12 cellular contexts compared by ENCODE assay signal in the genomic region with DNA sequence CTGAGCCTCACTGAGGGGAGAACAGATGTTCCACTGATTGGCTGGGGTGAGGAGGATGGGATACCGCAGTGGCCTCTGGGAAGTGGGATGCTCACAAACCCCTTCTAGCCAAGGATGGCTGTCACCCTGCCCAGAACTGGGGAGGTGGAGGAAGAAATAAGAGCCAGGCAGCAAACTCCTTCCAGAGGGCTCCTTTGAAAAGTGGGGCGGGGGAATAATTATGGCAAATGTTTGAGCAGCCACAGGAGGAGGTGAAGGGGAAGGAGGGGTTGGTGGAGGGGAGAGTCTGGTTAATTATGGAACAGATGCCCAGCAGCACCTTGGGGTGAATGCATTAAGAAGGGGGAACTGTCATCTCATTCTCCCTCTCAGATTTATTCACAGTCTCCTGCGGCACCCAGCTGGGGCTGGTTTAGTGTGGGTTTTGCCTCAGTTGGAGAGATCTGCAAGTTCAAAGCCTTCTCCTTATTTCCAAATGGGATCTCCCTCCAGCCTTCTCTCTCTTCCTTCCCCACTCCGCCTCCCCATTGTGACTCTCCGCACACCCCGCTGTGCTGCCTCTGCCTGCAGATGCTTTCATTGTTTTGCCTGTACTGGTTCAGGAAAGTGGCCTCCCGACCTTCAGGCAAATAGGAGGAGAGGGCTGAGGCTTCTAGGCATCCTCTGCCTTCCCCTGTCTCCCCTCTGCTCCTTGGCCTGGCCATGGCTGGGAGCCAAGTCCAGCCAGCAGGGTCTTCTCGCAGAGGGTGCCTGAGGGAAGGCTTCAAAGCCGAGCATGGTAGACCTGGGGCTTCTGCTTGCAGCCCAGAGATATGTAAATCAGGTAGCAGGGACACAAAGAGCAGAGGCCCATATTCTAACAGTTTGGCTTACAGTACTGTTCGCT.
DNase-seq lines count a peak whose midpoint lies in the region; ATAC-seq, FAIRE-seq and TF ChIP-seq lines count a peak whose summit lies in the region.
"Had no signal": no experiment of that assay in that cellular context is flagged by ENCODE, and none has a peak within 500 bp of the region (broad histone marks: within the 10 kb centered on the region; RNA-seq: fewer than 3 reads in every experiment).

No MANE protein-coding gene starts in this region.

- peak; percentile 85 for ATAC-seq in GM18502 (IDR thresholded peaks at IDR 0.05; ENCODE audit: poor library complexity, unreplicated experiment)
- ATAC-seq in GM21528 (IDR thresholded peaks at IDR 0.05; ENCODE audit: low FRiP score, unreplicated experiment) = peak; percentile 52
- peak; percentile 73 for ATAC-seq in HG03280 (IDR thresholded peaks at IDR 0.05; ENCODE audit: unreplicated experiment)
- ATAC-seq in GM12878 = peak; percentile 90

- POLR2A ChIA-PET in GM12878 (lab: Charles Lee) = interaction anchor here (1.5 kb wide), 1 partner anchor 24 kb away, joined by 5 read pairs; no protein-coding TSS in a partner anchor

- WGBS in GM12878 (ENCODE audit: insufficient coverage, insufficient replicate concordance, low lambda C conversion rate, missing lambda C conversion rate) = 50% methylated on average over 9 of the region's 10 CpGs

- peak overlapping the region; percentile 5 for H3K27ac ChIP-seq in GM12878 (ENCODE audit: control insufficient read depth, insufficient read depth)
- H3K27ac ChIP-seq: C4-2B, neutrophil, WERI-Rb-1 had no signal

- in situ Hi-C loops in GM12878 (cut with MboI) = loop anchor here (25.0 kb wide), 2 partner anchors 1258 to 1733 kb away; no protein-coding TSS in a partner anchor

- no TSS peak for BruUV-seq in GM12878 (replicated peaks; lab: Mats Ljungman, UMichigan)

- peaks cover 14% of the 10 kb centered on the region for H3K4me1 ChIP-seq in GM12878 (ENCODE audit: control insufficient read depth, insufficient read depth, low read length)

- H3K9me3 ChIP-seq in GM12878 (replicated peaks; ENCODE audit: control insufficient read depth, insufficient read depth, low read length) = no peaks in the 10 kb centered on the region
- H3K9me3 ChIP-seq: neutrophil had no signal

- no peak for TF ChIP-seq EP300 in GM12878 (IDR thresholded peaks at IDR 0.05; ENCODE audit: borderline replicate concordance in 1 of 2, control insufficient read depth in 1 of 2, low read depth in 2 of 2, low read length in 2 of 2)

- CTCF ChIA-PET in GM12878 (lab: Yijun Ruan, JAX) = interaction anchor here (0.6 to 2.0 kb wide), 4 partner anchors 10 to 1369 kb away, joined by 3 to 14 read pairs (median 6); no protein-coding TSS in a partner anchor

- SMC1A ChIA-PET in GM12878 (lab: Charles Lee; ENCODE audit: uncharacterized antibody, unreplicated experiment) = interaction anchor here (1.0 to 3.6 kb wide), 6 partner anchors 14 to 346 kb away, joined by 3 to 19 read pairs (median 5); no protein-coding TSS in a partner anchor

- intact Hi-C loops in GM12878 (cut with micrococcal nuclease; ENCODE audit: unreplicated experiment) = loop anchor here (10.0 kb wide), 1 partner anchor 740 kb away; no protein-coding TSS in a partner anchor

- H3K4me2 ChIP-seq in GM12878 (ENCODE audit: control insufficient read depth, insufficient read depth) = peak overlapping the region; percentile 12

- RAD21 ChIA-PET in GM12878 (lab: Charles Lee; ENCODE audit: unreplicated experiment) = interaction anchor here (0.7 to 1.4 kb wide), 4 partner anchors 14 to 634 kb away, joined by 3 to 7 read pairs (median 4); no protein-coding TSS in a partner anchor

- peak overlapping the region; percentile 35 for H2AFZ ChIP-seq in GM12878 (ENCODE audit: control insufficient read depth, low read depth, low read length)

- no peak overlapping the region for H3K4me3 ChIP-seq in GM12878

- TF ChIP-seq POLR2A in GM12878 (IDR thresholded peaks at IDR 0.05; ENCODE audit: low read depth, low read length) = peak; percentile 44

- H3K9ac ChIP-seq in GM12878 (ENCODE audit: control insufficient read depth, insufficient read depth, low read length) = no peak overlapping the region

- H3K27me3 ChIP-seq in GM12878 (replicated peaks in 1 of 2; ENCODE audit: control insufficient read depth in 2 of 2, insufficient read depth in 2 of 2, low read length in 1 of 2) = no peaks in the 10 kb centered on the region

- no peaks in the 10 kb centered on the region for H3K36me3 ChIP-seq in GM12878 (ENCODE audit: control insufficient read depth in 2 of 2, insufficient read depth in 2 of 2, low read length in 1 of 2)
- H3K36me3 ChIP-seq: neutrophil, WERI-Rb-1 had no signal

- no peak for TF ChIP-seq RAD21 in GM12878 (IDR thresholded peaks at IDR 0.05; ENCODE audit: insufficient read depth, low read depth, low read length)

- no peak for DNase-seq in GM12878 (ENCODE audit: low read depth, low spot score)
- DNase-seq in SK-N-DZ (ENCODE audit: low spot score) = no peak
- no peak for DNase-seq in activated T-cell treated with anti-CD3 and anti-CD28 coated beads, Interleukin-2, amount 50 U/mL, for 48 hours
- no peak for DNase-seq in stimulated activated CD4-positive, alpha-beta T cell treated with anti-CD3 and anti-CD28 coated beads, Interleukin-4, amount 100 ng/mL, for 24 hours
- no peak for DNase-seq in inferior parietal cortex (ENCODE audit: extremely low spot score)
- DNase-seq: NCI-H446 treated with DMSO at 0.1 percent for 48 hours, WERI-Rb-1 had no signal

- TF ChIP-seq CTCF in GM12878 (IDR thresholded peaks at IDR 0.05 in 2 of 3, conservative IDR thresholded peaks at IDR 0.05 in 1 of 3; ENCODE audit: control insufficient read depth in 2 of 3, extremely low read depth in 1 of 3, insufficient read depth in 1 of 3, low read depth in 3 of 3, low read length in 3 of 3) = no peak

- FAIRE-seq in GM12878 (lab: Jason Lieb, UNC) = peak; percentile 23

- H3K79me2 ChIP-seq in GM12878 (ENCODE audit: control insufficient read depth, insufficient read depth, low read length) = no peaks in the 10 kb centered on the region

- no peaks in the 10 kb centered on the region for H4K20me1 ChIP-seq in GM12878 (ENCODE audit: control insufficient read depth, insufficient read depth)

TF ChIP-seq in GM12878, 131 proteins besides CTCF, POLR2A, EP300 and RAD21:
- TF ChIP-seq SMC3 (IDR thresholded peaks at IDR 0.05; ENCODE audit: borderline replicate concordance, low read length) (0 out of 2 replicates have a peak, but pooled peaks have one; percentile 10), RCOR1 (conservative IDR thresholded peaks at IDR 0.05; ENCODE audit: low read depth, low read length) (no peak), TCF7 (IDR thresholded peaks at IDR 0.05; ENCODE audit: borderline replicate concordance) (no peak), POLR2AphosphoS2 (IDR thresholded peaks at IDR 0.05; ENCODE audit: low read depth, low read length) (no peak), POU2F2 (IDR thresholded peaks at IDR 0.05; ENCODE audit: borderline replicate concordance, low read depth, low read length) (peak; percentile 69; the same call in 2 of the 3 replicates), ZNF207 (IDR thresholded peaks at IDR 0.05; ENCODE audit: borderline replicate concordance) (no peak), TCF3 (IDR thresholded peaks at IDR 0.05; ENCODE audit: borderline replicate concordance, insufficient read depth, low read depth, low read length) (no peak), SMARCA5 (IDR thresholded peaks at IDR 0.05) (no peak), NFIC (IDR thresholded peaks at IDR 0.05; ENCODE audit: low read depth, low read length) (no peak)
- TF ChIP-seq, protein P1, sequence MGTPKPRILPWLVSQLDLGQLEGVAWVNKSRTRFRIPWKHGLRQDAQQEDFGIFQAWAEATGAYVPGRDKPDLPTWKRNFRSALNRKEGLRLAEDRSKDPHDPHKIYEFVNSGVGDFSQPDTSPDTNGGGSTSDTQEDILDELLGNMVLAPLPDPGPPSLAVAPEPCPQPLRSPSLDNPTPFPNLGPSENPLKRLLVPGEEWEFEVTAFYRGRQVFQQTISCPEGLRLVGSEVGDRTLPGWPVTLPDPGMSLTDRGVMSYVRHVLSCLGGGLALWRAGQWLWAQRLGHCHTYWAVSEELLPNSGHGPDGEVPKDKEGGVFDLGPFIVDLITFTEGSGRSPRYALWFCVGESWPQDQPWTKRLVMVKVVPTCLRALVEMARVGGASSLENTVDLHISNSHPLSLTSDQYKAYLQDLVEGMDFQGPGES (IDR thresholded peaks at IDR 0.05) = no peak
